27 cellular contexts compared by ENCODE assay signal in the genomic region with DNA sequence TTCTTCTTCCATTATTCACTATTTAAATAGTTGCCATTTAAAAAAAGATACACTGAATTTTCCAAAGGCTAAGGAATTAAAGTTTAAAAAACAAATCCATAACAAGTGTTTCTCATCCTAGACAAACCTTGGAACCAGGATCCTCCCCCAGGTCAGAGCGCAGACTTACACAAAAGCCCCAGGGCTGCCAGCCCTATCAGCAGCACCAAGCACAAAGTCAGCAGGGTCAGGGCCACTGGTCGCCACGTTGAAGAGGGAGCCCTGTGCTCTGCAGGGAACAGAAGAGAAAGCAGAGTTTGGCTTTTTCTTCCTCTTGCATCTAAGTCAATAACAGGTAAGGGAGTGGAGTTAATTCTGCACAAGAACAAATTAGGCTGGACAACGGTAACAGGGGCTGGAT. TPM values are rescaled to one million over a fixed set of nuclear protein-coding genes. Genes with fewer than 3 reads are reported as not detected.
"Had no signal": no experiment of that assay in that cellular context is flagged by ENCODE, and none has a peak within 500 bp of the region (broad histone marks: within the 10 kb centered on the region; RNA-seq: fewer than 3 reads in every experiment).

No MANE protein-coding gene starts in this region.

- H3K27ac ChIP-seq: brain microvascular endothelial cell, sigmoid colon had no signal

- H3K4me1 Mint-ChIP-seq: activated T-helper 17 cell treated with anti-CD3 and anti-CD28 coated beads, Interleukin-2, amount 50 U/mL, for 72 hours had no signal

- H3K36me3 ChIP-seq: brain microvascular endothelial cell, sigmoid colon, tibial nerve had no signal

- H3K4me1 ChIP-seq: sigmoid colon had no signal

- DNase-seq: activated CD8-positive, alpha-beta memory T cell treated with anti-CD3 and anti-CD28 coated beads for 24 hours; activated CD8-positive, alpha-beta memory T cell treated with anti-CD3 and anti-CD28 coated beads, Interleukin-2, amount 50 U/mL, for 4 hours; activated T-cell treated with anti-CD3 and anti-CD28 coated beads, Interleukin-2, amount 50 U/mL, for 24 hours; aorta; brain microvascular endothelial cell; caudate nucleus; effector memory CD4-positive, alpha-beta T cell; glutamatergic neuron; hypothalamus; mesenchymal stem cell; mucosa of descending colon; nephron progenitor cell; sigmoid colon; stimulated activated CD4-positive, alpha-beta T cell treated with anti-CD3 and anti-CD28 coated beads, Interleukin-4, amount 100 ng/mL, for 4 hours had no signal

- H3K27ac Mint-ChIP-seq: activated naive CD4-positive, alpha-beta T cell treated with anti-CD3 and anti-CD28 coated beads, Interleukin-2, amount 50 U/mL, for 72 hours; activated T-cell treated with anti-CD3 and anti-CD28 coated beads, Interleukin-2, amount 50 U/mL, for 24 hours; activated T-helper 17 cell treated with anti-CD3 and anti-CD28 coated beads, Interleukin-2, amount 50 U/mL, for 72 hours; nephron progenitor cell; stimulated activated naive CD8-positive, alpha-beta T cell treated with anti-CD3 and anti-CD28 coated beads, Interleukin-15, Interleukin-2, amounts not matched to agents 100 ng/mL and 50 ng/mL, for 24 hours; T-helper 2 cell treated with Interferon-gamma antibody and Interleukin-4, amounts not matched to agents 5 μg/mL and 100 μg/mL, for 36 hours had no signal

- H3K27me3 ChIP-seq: brain microvascular endothelial cell, sigmoid colon, tibial nerve had no signal

- H3K9me3 Mint-ChIP-seq: T-helper 2 cell treated with Interferon-gamma antibody and Interleukin-4, amounts not matched to agents 5 μg/mL and 100 μg/mL, for 36 hours had no signal

- H3K4me3 Mint-ChIP-seq: activated T-cell treated with anti-CD3 and anti-CD28 coated beads, Interleukin-2, amount 50 U/mL, for 24 hours; activated T-helper 17 cell treated with anti-CD3 and anti-CD28 coated beads, Interleukin-2, amount 50 U/mL, for 72 hours; nephron progenitor cell; stimulated activated naive CD8-positive, alpha-beta T cell treated with anti-CD3 and anti-CD28 coated beads, Interleukin-15, Interleukin-2, amounts not matched to agents 100 ng/mL and 50 ng/mL, for 24 hours; T-helper 2 cell treated with Interferon-gamma antibody and Interleukin-4, amounts not matched to agents 5 μg/mL and 100 μg/mL, for 36 hours had no signal

- H3K4me3 ChIP-seq: mucosa of descending colon, sigmoid colon, smooth muscle cell, tibial nerve had no signal

- ATAC-seq: activated naive CD4-positive, alpha-beta T cell treated with anti-CD3 and anti-CD28 coated beads, Interleukin-2, amount 50 U/mL, for 72 hours; activated T-helper 17 cell treated with anti-CD3 and anti-CD28 coated beads, Interleukin-2, amount 50 U/mL, for 72 hours; esophagus mucosa; mucosa of descending colon had no signal

- H3K9me3 ChIP-seq: mucosa of descending colon, sigmoid colon had no signal

- H3K4me2 ChIP-seq: smooth muscle cell had no signal

RNA-seq across cellular contexts. Expression of a gene that starts 9.8 kb away (rescaled TPM):
- total RNA-seq: activated naive CD4-positive, alpha-beta T cell treated with anti-CD3 and anti-CD28 coated beads, Interleukin-2, amount 50 U/mL, for 72 hours; activated T-helper 17 cell treated with anti-CD3 and anti-CD28 coated beads, Interleukin-2, amount 50 U/mL, for 72 hours; renal cortical epithelial cell; smooth muscle cell had no signal
- polyA plus RNA-seq: smooth muscle cell had no signal

RNA-seq across cellular contexts. Expression of a gene that starts 41.0 kb away (rescaled TPM):
- total RNA-seq: endothelial cell of umbilical vein had no signal
- polyA plus RNA-seq: endothelial cell of umbilical vein, smooth muscle cell had no signal

RNA-seq across cellular contexts. Expression of a gene that starts 58.5 kb away (rescaled TPM):
- total RNA-seq: activated naive CD4-positive, alpha-beta T cell treated with anti-CD3 and anti-CD28 coated beads, Interleukin-2, amount 50 U/mL, for 72 hours; activated T-helper 17 cell treated with anti-CD3 and anti-CD28 coated beads, Interleukin-2, amount 50 U/mL, for 72 hours; dermis microvascular lymphatic vessel endothelial cell; endothelial cell of umbilical vein; esophagus mucosa; frontal cortex; lower leg skin; posterior vena cava; renal cortical epithelial cell; sigmoid colon; smooth muscle cell had no signal
- polyA plus RNA-seq: aorta, endothelial cell of umbilical vein, smooth muscle cell had no signal
